ENCODE assay signal across 16 cellular contexts in genomic region chr11:83437939-83438338, GRCh38.
DNase-seq lines count a peak whose midpoint lies in the region; ATAC-seq and TF ChIP-seq lines count a peak whose summit lies in the region.
"Had no signal": no experiment of that assay in that cellular context is flagged by ENCODE, and none has a peak within 500 bp of the region (broad histone marks: within the 10 kb centered on the region; RNA-seq: fewer than 3 reads in every experiment).

No MANE protein-coding gene starts in this region.

- intact Hi-C loops in lower lobe of right lung (cut with DNase I): no loop called here
- intact Hi-C loops in posterior cingulate gyrus (cut with DNase I): no loop called here

- H3K9me3 ChIP-seq in lower lobe of right lung: no peaks in the 10 kb centered on the region

- no peaks in the 10 kb centered on the region for H3K4me1 ChIP-seq in lower lobe of right lung

- no peaks in the 10 kb centered on the region for H3K36me3 ChIP-seq in lower lobe of right lung

- H3K27me3 ChIP-seq in lower lobe of right lung (ENCODE audit: low read depth): no peaks in the 10 kb centered on the region

- H3K27ac ChIP-seq in lower lobe of right lung: peak overlapping the region; percentile 67

- TF ChIP-seq CTCF in lower lobe of right lung (IDR thresholded peaks at IDR 0.05): no peak

- no peak overlapping the region for H3K4me3 ChIP-seq in lower lobe of right lung

- in situ Hi-C loops in G401 (cut with HindIII; ENCODE audit: low sequenced_read_pairs): no loop called here

- DNase-seq in Ammon's horn (ENCODE audit: low spot score) (peak; percentile 42), G401 (ENCODE audit: low spot score) (peak; percentile 19), NCI-H1417 treated with DMSO at 0.1 percent for 48 hours (lab: John Stamatoyannopoulos, UW) (peak; percentile 12), lower lobe of right lung (peak; percentile 52), posterior cingulate gyrus (no peak), NCI-H1436 treated with DMSO at 0.1 percent for 48 hours (lab: John Stamatoyannopoulos, UW) (no peak)
- no peak for DNase-seq in activated T-cell treated with anti-CD3 and anti-CD28 coated beads, Interleukin-2, amount 50 U/mL, for 1 hour
- DNase-seq: CD4-positive, CD25-positive, alpha-beta regulatory T cell; DMS79; NCI-H1930; NCI-H2171 treated with DMSO at 0.1 percent for 48 hours; NCI-H510A treated with DMSO at 0.1 percent for 48 hours; SHP77 treated with DMSO at 0.1 percent for 48 hours; T-helper 1 cell had no signal

- ATAC-seq in lower lobe of right lung: peak; percentile 62 to 88
- ATAC-seq: HepG2, SK-N-SH treated with all-trans-retinoic acid at 6 μM for 48 hours had no signal

Comparison
In these comparisons a context has a peak if more than half of its experiments do, and no peak if none do; other contexts are left out.
1. DNase-seq: peak in Ammon's horn (single experiment), G401 (single experiment), NCI-H1417 treated with DMSO at 0.1 percent for 48 hours (single experiment) and lower lobe of right lung (single experiment); none in activated T-cell treated with anti-CD3 and anti-CD28 coated beads, Interleukin-2, amount 50 U/mL, for 1 hour (single experiment), posterior cingulate gyrus (0 of 10) and NCI-H1436 treated with DMSO at 0.1 percent for 48 hours (single experiment).